Comparison of ENCODE assay signal across 8 cellular contexts in genomic region chr17:17146791-17147406, GRCh38. TPM values are rescaled to one million over a fixed set of nuclear protein-coding genes. Genes with fewer than 3 reads are reported as not detected.
DNase-seq lines count a peak whose midpoint lies in the region; ATAC-seq, FAIRE-seq and TF ChIP-seq lines count a peak whose summit lies in the region.

No MANE protein-coding gene starts in this region.

- peaks cover 68% of the 10 kb centered on the region for H3K36me3 Mint-ChIP-seq in dendritic cell treated with granulocyte-macrophage colony-stimulating factor and Interleukin-4, amounts not matched to agents 40 ng/mL and 50 ng/mL, for 4 days (ENCODE audit: low read depth)

- no peak for TF ChIP-seq EP300 in SK-N-SH (IDR thresholded peaks at IDR 0.05; ENCODE audit: borderline replicate concordance in 1 of 2, low read depth in 1 of 2, low read length in 1 of 2)

- H3K4me3 ChIP-seq in SK-N-SH (ENCODE audit: low read depth in 2 of 2, low read length in 1 of 2) (no peak overlapping the region), gastrocnemius medialis (no peak overlapping the region)

- no peak overlapping the region for H2AFZ ChIP-seq in SK-N-SH (ENCODE audit: low read depth)

- 89% methylated on average over 11 of the region's 14 CpGs for WGBS in SK-N-SH (ENCODE audit: low lambda C conversion rate)

- POLR2A ChIA-PET in SK-N-SH (lab: Yijun Ruan, JAX): no interaction called here

- peaks cover 40% of the 10 kb centered on the region for H3K4me1 Mint-ChIP-seq in dendritic cell treated with granulocyte-macrophage colony-stimulating factor and Interleukin-4, amounts not matched to agents 40 ng/mL and 50 ng/mL, for 4 days (ENCODE audit: low read depth)

- H3K79me2 ChIP-seq in SK-N-SH (ENCODE audit: insufficient read depth): peaks cover 3% of the 10 kb centered on the region; the same call in 1 of the 2 replicates

- ATAC-seq in SK-N-SH treated with all-trans-retinoic acid at 6 μM for 48 hours: no peak
- peak; percentile 47 to 48 for ATAC-seq in gastrocnemius medialis
- no peak for ATAC-seq in HG02884 (IDR thresholded peaks at IDR 0.05; ENCODE audit: unreplicated experiment)

- no peaks in the 10 kb centered on the region for H3K9me3 ChIP-seq in SK-N-SH
- no peaks in the 10 kb centered on the region for H3K9me3 ChIP-seq in gastrocnemius medialis

- H3K9me2 ChIP-seq in SK-N-SH: no peaks in the 10 kb centered on the region

- H4K20me1 ChIP-seq in SK-N-SH (ENCODE audit: insufficient read depth): no peaks in the 10 kb centered on the region; the same call in 1 of the 2 replicates

- H3K4me1 ChIP-seq in SK-N-SH (ENCODE audit: control insufficient read depth in 1 of 2, insufficient read depth in 2 of 2, low read depth in 1 of 2, low read length in 1 of 2) (peaks cover 5 to 14% of the 10 kb centered on the region in 2 experiments; a peak in 3 of 4 replicates), gastrocnemius medialis (peaks cover 46 to 60% of the 10 kb centered on the region in 2 donors)

- H3K9ac ChIP-seq in SK-N-SH: no peak overlapping the region

- DNase-seq in SK-N-SH (no peak), RPMI7951 (ENCODE audit: low read depth) (peak; percentile 9), gastrocnemius medialis (peak; percentile 35 to 76), NCI-H2081 treated with DMSO at 0.1 percent for 48 hours (lab: John Stamatoyannopoulos, UW) (no peak), frontal cortex (ENCODE audit: low spot score in 2 of 2) (no peak)

- H3K4me3 Mint-ChIP-seq in dendritic cell treated with granulocyte-macrophage colony-stimulating factor and Interleukin-4, amounts not matched to agents 40 ng/mL and 50 ng/mL, for 4 days: no peak overlapping the region

- H3K27ac ChIP-seq in SK-N-SH (ENCODE audit: low read depth in 2 of 2, low read length in 1 of 2) (no peak overlapping the region; a peak in 1 of 4 replicates), gastrocnemius medialis (peak overlapping the region; percentile 62 to 95 (median 70))

- in situ Hi-C loops in gastrocnemius medialis (cut with MboI; ENCODE audit: low sequenced_read_pairs in 4 of 4): loop anchor here in 2 of 4 donors (25.0 kb wide), 2 partner anchors 110 to 135 kb away; partner anchors contain the start of gene MPRIP (in 1 of the 2)

- H3K4me2 ChIP-seq in SK-N-SH: no peak overlapping the region

- CTCF ChIA-PET in SK-N-SH (lab: Yijun Ruan, JAX): interaction anchor here (0.9 kb wide), 1 partner anchor 89 kb away, joined by 3 read pairs; no protein-coding TSS in a partner anchor

- TF ChIP-seq CTCF in SK-N-SH (IDR thresholded peaks at IDR 0.05) (no peak; the same call in 1 of the 2 replicates), gastrocnemius medialis (IDR thresholded peaks at IDR 0.05 in 4 of 5, conservative IDR thresholded peaks at IDR 0.05 in 1 of 5) (peak; percentile 31 to 55 (median 38))

- TF ChIP-seq RAD21 in SK-N-SH (IDR thresholded peaks at IDR 0.05; ENCODE audit: low read length): peak; percentile 31; the same call in 1 of the 2 replicates

- FAIRE-seq in frontal cortex (lab: Jason Lieb, UNC): no peak

- intact Hi-C loops in dendritic cell treated with granulocyte-macrophage colony-stimulating factor and Interleukin-4, amounts not matched to agents 40 ng/mL and 50 ng/mL, for 4 days (cut with micrococcal nuclease): no loop called here
- intact Hi-C loops in gastrocnemius medialis (cut with DNase I; ENCODE audit: low total_unique reads): no loop called here

- peaks cover 33% of the 10 kb centered on the region for H3F3A ChIP-seq in SK-N-SH (replicated peaks; ENCODE audit: insufficient read depth)

- H3K36me3 ChIP-seq in SK-N-SH (replicated peaks in 1 of 2; ENCODE audit: control insufficient read depth in 1 of 2, insufficient read depth in 2 of 2, low read length in 1 of 2): peaks cover 19 to 63% of the 10 kb centered on the region in 2 experiments
- peaks cover 0 to 60% of the 10 kb centered on the region in 2 donors for H3K36me3 ChIP-seq in gastrocnemius medialis

- H3K27me3 Mint-ChIP-seq in dendritic cell treated with granulocyte-macrophage colony-stimulating factor and Interleukin-4, amounts not matched to agents 40 ng/mL and 50 ng/mL, for 4 days: no peaks in the 10 kb centered on the region

- H3K9me3 Mint-ChIP-seq in dendritic cell treated with granulocyte-macrophage colony-stimulating factor and Interleukin-4, amounts not matched to agents 40 ng/mL and 50 ng/mL, for 4 days: no peaks in the 10 kb centered on the region

- peak overlapping the region; percentile 35 for H3K27ac Mint-ChIP-seq in dendritic cell treated with granulocyte-macrophage colony-stimulating factor and Interleukin-4, amounts not matched to agents 40 ng/mL and 50 ng/mL, for 4 days

- H3K27me3 ChIP-seq in SK-N-SH (ENCODE audit: insufficient read depth): no peaks in the 10 kb centered on the region
- no peaks in the 10 kb centered on the region for H3K27me3 ChIP-seq in gastrocnemius medialis

- no peak for TF ChIP-seq POLR2A in gastrocnemius medialis (IDR thresholded peaks at IDR 0.05)

TF ChIP-seq in SK-N-SH, 30 proteins besides CTCF, POLR2A, EP300 and RAD21 (continues in another document):
- no peak for TF ChIP-seq ZBTB33 (IDR thresholded peaks at IDR 0.05; ENCODE audit: borderline replicate concordance, low read depth)
- TF ChIP-seq YY1 (IDR thresholded peaks at IDR 0.05; ENCODE audit: low read depth): no peak
- no peak for TF ChIP-seq TEAD4 (IDR thresholded peaks at IDR 0.05; ENCODE audit: borderline replicate concordance, insufficient read depth)
- no peak for TF ChIP-seq EZH2phosphoT487 (IDR thresholded peaks at IDR 0.05; ENCODE audit: borderline replicate concordance, low read depth)
- no peak for TF ChIP-seq MXI1 (IDR thresholded peaks at IDR 0.05; ENCODE audit: low read depth, low read length)
- TF ChIP-seq USF2 (IDR thresholded peaks at IDR 0.05; ENCODE audit: borderline replicate concordance, low read depth, low read length): no peak
- TF ChIP-seq FOXJ3 (CRISPR knock-in tag; IDR thresholded peaks at IDR 0.05): no peak
- no peak; the same call in 1 of the 2 replicates for TF ChIP-seq SMC3 (IDR thresholded peaks at IDR 0.05; ENCODE audit: low read depth, low read length)

TF ChIP-seq in SK-N-SH treated with all-trans-retinoic acid at 6 μM for 48 hours, 23 proteins besides CTCF, POLR2A, EP300 and RAD21:
- TF ChIP-seq PPARA (CRISPR knock-in tag; IDR thresholded peaks at IDR 0.05; ENCODE audit: borderline replicate concordance): no peak
TF ChIP-seq in SK-N-SH treated with all-trans-retinoic acid at 6 μM for 48 hours: peak in this region for 0.

RNA-seq across cellular contexts. Expression of gene PLD6, which starts 59.2 kb away (rescaled TPM):
- 3.7 and 4.5 TPM in 2 replicates for polyA plus RNA-seq in SK-N-SH (2012; rRNA removed)
- polyA plus RNA-seq in SK-N-SH (2012; cell fraction: cytosol; rRNA removed): 4.3 and 4.9 TPM in 2 replicates
- polyA plus RNA-seq in SK-N-SH (2012; cell fraction: nucleus; rRNA removed): 3.8 and 6.5 TPM in 2 replicates
- 0.24 and 0.29 TPM in 2 replicates for total RNA-seq in RPMI7951 (2014; rRNA removed; shearing (Covaris generic))
- 1 to 10 TPM; 1.9 to 5.1 (median 2.7) TPM for total RNA-seq in gastrocnemius medialis
- 8.6 TPM for total RNA-seq in frontal cortex

Comparison
In these comparisons a context has a peak if more than half of its experiments do, and no peak if none do; other contexts are left out.
1. DNase-seq: peak in RPMI7951 (single experiment) and gastrocnemius medialis (2 of 2); none in SK-N-SH (single experiment), NCI-H2081 treated with DMSO at 0.1 percent for 48 hours (single experiment) and frontal cortex (0 of 2).
2. H3K27ac ChIP-seq: peak in gastrocnemius medialis (4 of 4); none in SK-N-SH (0 of 2).
3. ATAC-seq: peak in gastrocnemius medialis (2 of 2); none in SK-N-SH treated with all-trans-retinoic acid at 6 μM for 48 hours (single experiment) and HG02884 (single experiment).